9 cellular contexts compared by ENCODE assay signal in the genomic region with DNA sequence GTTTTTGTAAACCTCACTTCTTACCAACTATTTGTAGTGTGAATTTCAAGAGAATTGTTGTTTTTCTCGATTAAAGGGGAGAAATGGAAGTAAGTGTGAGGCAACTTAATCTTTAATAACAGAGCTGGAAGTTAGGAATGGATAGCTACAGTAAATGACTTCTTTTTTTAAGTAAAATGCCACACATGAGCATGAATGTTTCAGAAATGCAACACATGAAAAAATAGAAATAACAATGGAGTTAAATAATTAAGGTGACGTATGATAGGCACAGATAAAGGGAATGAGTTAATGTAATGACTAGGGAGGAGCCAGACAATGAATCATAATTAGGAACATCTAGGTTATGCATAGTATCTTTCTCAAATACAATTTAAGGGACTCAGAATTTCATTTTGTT. TPM values are rescaled to one million over a fixed set of nuclear protein-coding genes. Genes with fewer than 3 reads are reported as not detected.
DNase-seq lines count a peak whose midpoint lies in the region; ATAC-seq, FAIRE-seq and TF ChIP-seq lines count a peak whose summit lies in the region.
"Had no signal": no experiment of that assay in that cellular context is flagged by ENCODE, and none has a peak within 500 bp of the region (broad histone marks: within the 10 kb centered on the region; RNA-seq: fewer than 3 reads in every experiment).

No MANE protein-coding gene starts in this region.

- H3K27me3 Mint-ChIP-seq in stimulated activated naive CD8-positive, alpha-beta T cell treated with anti-CD3 and anti-CD28 coated beads, Interleukin-15, Interleukin-2, amounts not matched to agents 100 ng/mL and 50 ng/mL, for 24 hours = no peaks in the 10 kb centered on the region
- H3K27me3 Mint-ChIP-seq in activated T-helper 1 cell treated with anti-CD3 and anti-CD28 coated beads, Interleukin-12 subunit alpha, Interleukin-12 subunit beta, Interleukin-2, Interleukin-4 antibody, amounts not matched to agents 30 ng/mL and 10 ng/mL and 1 ng/mL, durations not matched to agents 14 hours and 24 hours and 36 hours (ENCODE audit: insufficient read depth) = no peaks in the 10 kb centered on the region

- H3K9me3 Mint-ChIP-seq in stimulated activated naive CD8-positive, alpha-beta T cell treated with anti-CD3 and anti-CD28 coated beads, Interleukin-15, Interleukin-2, amounts not matched to agents 100 ng/mL and 50 ng/mL, for 24 hours = no peaks in the 10 kb centered on the region
- no peaks in the 10 kb centered on the region for H3K9me3 Mint-ChIP-seq in activated T-helper 1 cell treated with anti-CD3 and anti-CD28 coated beads, Interleukin-12 subunit alpha, Interleukin-12 subunit beta, Interleukin-2, Interleukin-4 antibody, amounts not matched to agents 30 ng/mL and 10 ng/mL and 1 ng/mL, durations not matched to agents 14 hours and 24 hours and 36 hours

- peak overlapping the region; percentile 98 to 99 for H3K27ac ChIP-seq in left lung

- H3K9me3 ChIP-seq in left lung = no peaks in the 10 kb centered on the region

- no peaks in the 10 kb centered on the region for H3K27me3 ChIP-seq in left lung

- no peak for ATAC-seq in stimulated activated naive CD8-positive, alpha-beta T cell treated with anti-CD3 and anti-CD28 coated beads, Interleukin-15, Interleukin-2, amounts not matched to agents 100 U/mL and 50 U/mL, for 24 hours
- ATAC-seq in left lung (no peak), HG02642 (IDR thresholded peaks at IDR 0.05; ENCODE audit: poor library complexity, unreplicated experiment) (no peak)

- no peaks in the 10 kb centered on the region for H3K36me3 ChIP-seq in left lung

- H3K4me3 ChIP-seq in left lung = peak overlapping the region in 1 of 2 donors; percentile 87

- H3K4me1 ChIP-seq in left lung = peaks cover 6 to 53% of the 10 kb centered on the region in 2 donors

- DNase-seq in stimulated activated naive CD8-positive, alpha-beta T cell treated with anti-CD3 and anti-CD28 coated beads, Interleukin-15, Interleukin-2, amounts not matched to agents 100 U/mL and 50 U/mL, for 24 hours = no peak
- DNase-seq in activated T-helper 1 cell treated with anti-CD3 and anti-CD28 coated beads, Interleukin-12 subunit alpha, Interleukin-12 subunit beta, Interleukin-2, Interleukin-4 antibody, amounts not matched to agents 30 ng/mL and 10 ng/mL and 1 ng/mL, durations not matched to agents 14 hours and 24 hours and 36 hours (ENCODE audit: low spot score) = no peak
- DNase-seq in left lung (no peak), RCC 7860 (ENCODE audit: low spot score) (no peak), NCI-H2196 treated with DMSO at 0.1 percent for 48 hours (lab: John Stamatoyannopoulos, UW; ENCODE audit: unreplicated experiment) (no peak), nucleus accumbens (lab: John Stamatoyannopoulos, UW) (no peak)
- DNase-seq: NCI-H1105 treated with DMSO at 0.1 percent for 48 hours had no signal

- H3K4me1 Mint-ChIP-seq in stimulated activated naive CD8-positive, alpha-beta T cell treated with anti-CD3 and anti-CD28 coated beads, Interleukin-15, Interleukin-2, amounts not matched to agents 100 ng/mL and 50 ng/mL, for 24 hours (ENCODE audit: low read depth) = peaks cover 54% of the 10 kb centered on the region
- peaks cover 65% of the 10 kb centered on the region for H3K4me1 Mint-ChIP-seq in activated T-helper 1 cell treated with anti-CD3 and anti-CD28 coated beads, Interleukin-12 subunit alpha, Interleukin-12 subunit beta, Interleukin-2, Interleukin-4 antibody, amounts not matched to agents 30 ng/mL and 10 ng/mL and 1 ng/mL, durations not matched to agents 14 hours and 24 hours and 36 hours (ENCODE audit: low read depth)

- peak overlapping the region; percentile 97 for H3K4me3 Mint-ChIP-seq in stimulated activated naive CD8-positive, alpha-beta T cell treated with anti-CD3 and anti-CD28 coated beads, Interleukin-15, Interleukin-2, amounts not matched to agents 100 ng/mL and 50 ng/mL, for 24 hours
- peak overlapping the region; percentile 88 for H3K4me3 Mint-ChIP-seq in activated T-helper 1 cell treated with anti-CD3 and anti-CD28 coated beads, Interleukin-12 subunit alpha, Interleukin-12 subunit beta, Interleukin-2, Interleukin-4 antibody, amounts not matched to agents 30 ng/mL and 10 ng/mL and 1 ng/mL, durations not matched to agents 14 hours and 24 hours and 36 hours

- intact Hi-C loops in activated T-helper 1 cell treated with anti-CD3 and anti-CD28 coated beads, Interleukin-12 subunit alpha, Interleukin-12 subunit beta, Interleukin-2, Interleukin-4 antibody, amounts not matched to agents 30 ng/mL and 10 ng/mL and 1 ng/mL, durations not matched to agents 14 hours and 24 hours and 36 hours (cut with micrococcal nuclease) = loop anchor here (1.0 to 5.0 kb wide), 5 partner anchors 90 to 1313 kb away; partner anchors contain the start of genes B3GNT2 and SANBR
- intact Hi-C loops in left lung (cut with DNase I) = no loop called here

- H3K27ac Mint-ChIP-seq in stimulated activated naive CD8-positive, alpha-beta T cell treated with anti-CD3 and anti-CD28 coated beads, Interleukin-15, Interleukin-2, amounts not matched to agents 100 ng/mL and 50 ng/mL, for 24 hours = peak overlapping the region; percentile 85
- peak overlapping the region; percentile 89 for H3K27ac Mint-ChIP-seq in activated T-helper 1 cell treated with anti-CD3 and anti-CD28 coated beads, Interleukin-12 subunit alpha, Interleukin-12 subunit beta, Interleukin-2, Interleukin-4 antibody, amounts not matched to agents 30 ng/mL and 10 ng/mL and 1 ng/mL, durations not matched to agents 14 hours and 24 hours and 36 hours

- peaks cover 66% of the 10 kb centered on the region for H3K36me3 Mint-ChIP-seq in stimulated activated naive CD8-positive, alpha-beta T cell treated with anti-CD3 and anti-CD28 coated beads, Interleukin-15, Interleukin-2, amounts not matched to agents 100 ng/mL and 50 ng/mL, for 24 hours (ENCODE audit: low read depth)
- H3K36me3 Mint-ChIP-seq in activated T-helper 1 cell treated with anti-CD3 and anti-CD28 coated beads, Interleukin-12 subunit alpha, Interleukin-12 subunit beta, Interleukin-2, Interleukin-4 antibody, amounts not matched to agents 30 ng/mL and 10 ng/mL and 1 ng/mL, durations not matched to agents 14 hours and 24 hours and 36 hours (ENCODE audit: low read depth) = peaks cover 50% of the 10 kb centered on the region

- FAIRE-seq in RCC 7860 (lab: Jason Lieb, UNC) = no peak

- TF ChIP-seq CTCF in left lung (IDR thresholded peaks at IDR 0.05) = no peak

RNA-seq across cellular contexts. Expression of gene REL, which starts 3.4 kb away (rescaled TPM):
- 93.6 and 97.2 TPM in 2 replicates for total RNA-seq in activated T-helper 1 cell treated with anti-CD3 and anti-CD28 coated beads, Interleukin-12 subunit alpha, Interleukin-12 subunit beta, Interleukin-2, Interleukin-4 antibody, amounts not matched to agents 30 ng/mL and 10 ng/mL and 1 ng/mL, durations not matched to agents 14 hours and 24 hours and 36 hours
- total RNA-seq in left lung = 10 to 100 TPM; 21.0 to 31.8 TPM
